ENCODE assay signal across 20 cellular contexts in genomic region chr11:36155301-36155700, GRCh38.
DNase-seq lines count a peak whose midpoint lies in the region; ATAC-seq, FAIRE-seq and TF ChIP-seq lines count a peak whose summit lies in the region.
"Had no signal": no experiment of that assay in that cellular context is flagged by ENCODE, and none has a peak within 500 bp of the region (broad histone marks: within the 10 kb centered on the region; RNA-seq: fewer than 3 reads in every experiment).

No MANE protein-coding gene starts in this region.

- TF ChIP-seq CTCF in H9 (conservative IDR thresholded peaks at IDR 0.05), result no peak
- no peak for TF ChIP-seq CTCF in GM12878 (IDR thresholded peaks at IDR 0.05 in 2 of 3, conservative IDR thresholded peaks at IDR 0.05 in 1 of 3; ENCODE audit: control insufficient read depth in 2 of 3, extremely low read depth in 1 of 3, insufficient read depth in 1 of 3, low read depth in 3 of 3, low read length in 3 of 3)
- no peak for TF ChIP-seq CTCF in spleen (IDR thresholded peaks at IDR 0.05 in 8 of 11, conservative IDR thresholded peaks at IDR 0.05 in 3 of 11)
- no peak for TF ChIP-seq CTCF in coronary artery (IDR thresholded peaks at IDR 0.05)

- no peak overlapping the region for H2BK12ac ChIP-seq in H9 (ENCODE audit: insufficient read length, low read depth, low read length)

- no peak overlapping the region for H3K56ac ChIP-seq in H9 (ENCODE audit: insufficient read length, low read depth, low read length)

- H4K20me1 ChIP-seq in H9 (ENCODE audit: control insufficient read depth, insufficient read depth, insufficient read length) (no peaks in the 10 kb centered on the region), GM12878 (ENCODE audit: control insufficient read depth, insufficient read depth) (no peaks in the 10 kb centered on the region)

- peak overlapping the region in 2 of 3 experiments; percentile 41 to 83; a peak in 2 of 7 replicates for H3K27ac Mint-ChIP-seq in H9
- H3K27ac Mint-ChIP-seq: activated naive CD8-positive, alpha-beta T cell treated with anti-CD3 and anti-CD28 coated beads, Interleukin-2, amount 10 ng/mL, durations not matched to agents 7 days and 5 days; activated T-helper 2 cell treated with anti-CD3 and anti-CD28 coated beads, Interferon-gamma antibody, Interleukin-2, Interleukin-4, amounts not matched to agents 10 μg/mL and 5 μg/mL and 100 μg/mL, durations not matched to agents 14 hours and 24 hours and 36 hours; dendritic cell treated with granulocyte-macrophage colony-stimulating factor and Interleukin-4, amounts not matched to agents 40 ng/mL and 50 ng/mL, for 4 days; T-helper 2 cell treated with Interferon-gamma antibody and Interleukin-4, amounts not matched to agents 5 μg/mL and 100 μg/mL, for 36 hours had no signal

- no peak overlapping the region for H3K23ac ChIP-seq in H9 (ENCODE audit: insufficient read length, low read depth, low read length)

- TF ChIP-seq EP300 in GM12878 (IDR thresholded peaks at IDR 0.05; ENCODE audit: borderline replicate concordance in 1 of 2, control insufficient read depth in 1 of 2, low read depth in 2 of 2, low read length in 2 of 2), result no peak

- H4K91ac ChIP-seq in H9 (ENCODE audit: insufficient read length, low read depth, low read length), result no peak overlapping the region

- H3K23me2 ChIP-seq in H9 (ENCODE audit: insufficient read length, low read depth, low read length, poor library complexity, severe bottlenecking), result no peaks in the 10 kb centered on the region

- no peaks in the 10 kb centered on the region for H3K9me3 ChIP-seq in H9 (ENCODE audit: control insufficient read depth, low read depth, low read length)
- no peaks in the 10 kb centered on the region for H3K9me3 ChIP-seq in GM12878 (replicated peaks; ENCODE audit: control insufficient read depth, insufficient read depth, low read length)
- H3K9me3 ChIP-seq in spleen, result no peaks in the 10 kb centered on the region
- H3K9me3 ChIP-seq: pancreas had no signal

- SMC1A ChIA-PET in GM12878 (lab: Charles Lee; ENCODE audit: uncharacterized antibody, unreplicated experiment), result interaction anchor here (1.6 kb wide), 1 partner anchor 28 kb away, joined by 3 read pairs; no protein-coding TSS in a partner anchor

- no peak for ATAC-seq in GM12878
- ATAC-seq in HG02610 (IDR thresholded peaks at IDR 0.05; ENCODE audit: unreplicated experiment), result no peak

- no peak overlapping the region for H3K4me3 Mint-ChIP-seq in H9
- H3K4me3 Mint-ChIP-seq: activated naive CD8-positive, alpha-beta T cell treated with anti-CD3 and anti-CD28 coated beads, Interleukin-2, amount 10 ng/mL, durations not matched to agents 7 days and 5 days; dendritic cell treated with granulocyte-macrophage colony-stimulating factor and Interleukin-4, amounts not matched to agents 40 ng/mL and 50 ng/mL, for 4 days; naive B cell; T-helper 2 cell treated with Interferon-gamma antibody and Interleukin-4, amounts not matched to agents 5 μg/mL and 100 μg/mL, for 36 hours had no signal

- no peak overlapping the region for H2BK5ac ChIP-seq in H9 (ENCODE audit: insufficient read length, low read length)

- H2BK15ac ChIP-seq in H9 (ENCODE audit: low read depth, low read length), result no peak overlapping the region

- TF ChIP-seq RAD21 in GM12878 (IDR thresholded peaks at IDR 0.05; ENCODE audit: insufficient read depth, low read depth, low read length), result no peak

- H3K27me3 Mint-ChIP-seq in H9 (ENCODE audit: low read depth), result no peaks in the 10 kb centered on the region

- BruUV-seq in GM12878 (replicated peaks; lab: Mats Ljungman, UMichigan), result no TSS peak

- H3K79me1 ChIP-seq in H9 (ENCODE audit: insufficient read depth, low read depth, low read length, poor library complexity, severe bottlenecking), result no peaks in the 10 kb centered on the region

- POLR2A ChIA-PET in GM12878 (lab: Charles Lee), result no interaction called here

- no peaks in the 10 kb centered on the region; a peak in 1 of 7 replicates for H3K36me3 Mint-ChIP-seq in H9 (ENCODE audit: insufficient read depth in 1 of 3, low read depth in 3 of 3)
- H3K36me3 Mint-ChIP-seq: activated naive CD8-positive, alpha-beta T cell treated with anti-CD3 and anti-CD28 coated beads, Interleukin-2, amount 10 ng/mL, durations not matched to agents 7 days and 5 days; naive B cell had no signal

- H3K4me1 Mint-ChIP-seq in H9, result peaks cover 17 to 25% of the 10 kb centered on the region in 2 experiments
- H3K4me1 Mint-ChIP-seq: activated naive CD8-positive, alpha-beta T cell treated with anti-CD3 and anti-CD28 coated beads, Interleukin-2, amount 10 ng/mL, durations not matched to agents 7 days and 5 days; naive B cell had no signal

- H3K27ac ChIP-seq in H9 (ENCODE audit: insufficient read length, low read depth, low read length) (no peak overlapping the region), GM12878 (ENCODE audit: control insufficient read depth, insufficient read depth) (no peak overlapping the region), spleen (peak overlapping the region in 6 of 8 donors; percentile 0 to 40 (median 35)), coronary artery (no peak overlapping the region)
- H3K27ac ChIP-seq: pancreas had no signal

- no peaks in the 10 kb centered on the region for H3K9me3 Mint-ChIP-seq in H9
- H3K9me3 Mint-ChIP-seq: activated naive CD8-positive, alpha-beta T cell treated with anti-CD3 and anti-CD28 coated beads, Interleukin-2, amount 10 ng/mL, durations not matched to agents 7 days and 5 days; activated T-helper 2 cell treated with anti-CD3 and anti-CD28 coated beads, Interferon-gamma antibody, Interleukin-2, Interleukin-4, amounts not matched to agents 10 μg/mL and 5 μg/mL and 100 μg/mL, durations not matched to agents 14 hours and 24 hours and 36 hours; dendritic cell treated with granulocyte-macrophage colony-stimulating factor and Interleukin-4, amounts not matched to agents 40 ng/mL and 50 ng/mL, for 4 days; T-helper 2 cell treated with Interferon-gamma antibody and Interleukin-4, amounts not matched to agents 5 μg/mL and 100 μg/mL, for 36 hours had no signal

- H3K36me3 ChIP-seq in GM12878 (ENCODE audit: control insufficient read depth in 2 of 2, insufficient read depth in 2 of 2, low read length in 1 of 2), result no peaks in the 10 kb centered on the region
- no peaks in the 10 kb centered on the region for H3K36me3 ChIP-seq in spleen
- H3K36me3 ChIP-seq: pancreas had no signal

- H3K27me3 ChIP-seq in H9 (ENCODE audit: insufficient read depth, low read length) (no peaks in the 10 kb centered on the region), GM12878 (replicated peaks in 1 of 2; ENCODE audit: control insufficient read depth in 2 of 2, insufficient read depth in 2 of 2, low read length in 1 of 2) (no peaks in the 10 kb centered on the region), spleen (replicated peaks in 1 of 7) (no peaks in the 10 kb centered on the region)
- H3K27me3 ChIP-seq: pancreas had no signal

- H2AK5ac ChIP-seq in H9 (ENCODE audit: insufficient read length, low read length), result no peak overlapping the region

- TF ChIP-seq POLR2A in GM12878 (IDR thresholded peaks at IDR 0.05; ENCODE audit: low read depth, low read length), result no peak
- no peak for TF ChIP-seq POLR2A in spleen (IDR thresholded peaks at IDR 0.05)

- no peak overlapping the region for H3K4ac ChIP-seq in H9 (ENCODE audit: low read depth, low read length)

- H3T11ph ChIP-seq in H9 (ENCODE audit: low read length), result no peak overlapping the region

- in situ Hi-C loops in GM12878 (cut with MboI), result no loop called here

- WGBS in H9 (ENCODE audit: extremely low coverage, insufficient read length, low lambda C conversion rate), result no CpG with 5 or more reads among the region's 7 CpGs
- 43% methylated on average over 7 of the region's 7 CpGs for WGBS in GM12878 (ENCODE audit: insufficient coverage, insufficient replicate concordance, low lambda C conversion rate, missing lambda C conversion rate)
- WGBS in spleen, 5 donors, result 66 to 92% (median 80%) methylated on average over 7 of the region's 7 CpGs

- no peak overlapping the region for H4K8ac ChIP-seq in H9 (replicated peaks; ENCODE audit: insufficient read length, low read depth, low read length)

- H3K4me3 ChIP-seq in GM12878 (no peak overlapping the region), spleen (no peak overlapping the region), coronary artery (no peak overlapping the region)
- H3K4me3 ChIP-seq: pancreas had no signal

- H3K14ac ChIP-seq in H9 (ENCODE audit: insufficient read depth, low read length), result no peak overlapping the region

- H3K18ac ChIP-seq in H9 (ENCODE audit: insufficient read length, low read depth, low read length), result no peak overlapping the region

- no peak overlapping the region for H2BK120ac ChIP-seq in H9 (ENCODE audit: low read depth, low read length, poor library complexity, severe bottlenecking)

- H3K4me2 ChIP-seq in H9 (ENCODE audit: insufficient read depth, insufficient read length, low read length) (no peak overlapping the region), GM12878 (ENCODE audit: control insufficient read depth, insufficient read depth) (no peak overlapping the region)

- intact Hi-C loops in GM12878 (cut with micrococcal nuclease; ENCODE audit: unreplicated experiment), result no loop called here
- intact Hi-C loops in spleen (cut with DNase I; ENCODE audit: low total_unique reads), result no loop called here

- RAD21 ChIA-PET in GM12878 (lab: Charles Lee; ENCODE audit: unreplicated experiment), result interaction anchor here (1.2 kb wide), 1 partner anchor 333 kb away, joined by 5 read pairs; no protein-coding TSS in a partner anchor

- peaks cover 10% of the 10 kb centered on the region; the same call in 1 of the 2 replicates for H3K4me1 ChIP-seq in H9 (ENCODE audit: insufficient read depth, low read length)
- no peaks in the 10 kb centered on the region for H3K4me1 ChIP-seq in GM12878 (ENCODE audit: control insufficient read depth, insufficient read depth, low read length)
- no peaks in the 10 kb centered on the region for H3K4me1 ChIP-seq in spleen
- H3K4me1 ChIP-seq: pancreas had no signal

- CTCF ChIA-PET in GM12878 (lab: Yijun Ruan, JAX), result interaction anchor here (1.0 to 1.2 kb wide), 2 partner anchors 85 to 103 kb away, joined by 3 read pairs; no protein-coding TSS in a partner anchor

- no peak overlapping the region for H3K9ac ChIP-seq in H9 (ENCODE audit: extremely low read depth, insufficient read length, low read length)
- H3K9ac ChIP-seq in GM12878 (ENCODE audit: control insufficient read depth, insufficient read depth, low read length), result no peak overlapping the region

- H2BK20ac ChIP-seq in H9 (ENCODE audit: low read depth, low read length, poor library complexity, severe bottlenecking), result no peak overlapping the region

- FAIRE-seq in GM12878 (lab: Jason Lieb, UNC), result peak; percentile 27
- FAIRE-seq: kidney, pancreas had no signal

- no peak for DNase-seq in H9
- DNase-seq in GM12878 (ENCODE audit: low read depth, low spot score), result no peak
- peak; percentile 44 for DNase-seq in iris pigment epithelial cell (ENCODE audit: low read depth)
- no peak for DNase-seq in spleen
- no peak for DNase-seq in coronary artery (ENCODE audit: low spot score)
- no peak for DNase-seq in NCI-H526 treated with DMSO at 0.1 percent for 48 hours (lab: John Stamatoyannopoulos, UW)
- DNase-seq: activated CD4-positive, alpha-beta T cell treated with anti-CD3 and anti-CD28 coated beads, Interleukin-2, amount 50 U/mL, for 1 hour; activated naive CD8-positive, alpha-beta T cell treated with anti-CD3 and anti-CD28 coated beads, Interleukin-2, amount 10 ng/mL, durations not matched to agents 7 days and 5 days; DMS79; KBM-7; kidney; naive B cell; NCI-H1436; NCI-H2171 treated with DMSO at 0.1 percent for 48 hours; pancreas; RPMI8226 had no signal

- H3K79me2 ChIP-seq in H9 (ENCODE audit: insufficient read depth, low read length) (no peaks in the 10 kb centered on the region), GM12878 (ENCODE audit: control insufficient read depth, insufficient read depth, low read length) (no peaks in the 10 kb centered on the region)

- H4K5ac ChIP-seq in H9 (ENCODE audit: insufficient read length, low read depth, low read length), result no peak overlapping the region

- H2AFZ ChIP-seq in H9 (ENCODE audit: low read length) (no peak overlapping the region), GM12878 (ENCODE audit: control insufficient read depth, low read depth, low read length) (no peak overlapping the region)

Comparison
In these comparisons a context has a peak if more than half of its experiments do, and no peak if none do; other contexts are left out.
1. H3K27ac ChIP-seq: peak in spleen (6 of 8); none in H9 (single experiment), GM12878 (single experiment) and coronary artery (0 of 2).